ENCODE assay signal across 22 cellular contexts in genomic region chr4:187849556-187850245, GRCh38.
"Had no signal": no experiment of that assay in that cellular context is flagged by ENCODE, and none has a peak within 500 bp of the region (broad histone marks: within the 10 kb centered on the region; RNA-seq: fewer than 3 reads in every experiment).

No MANE protein-coding gene starts in this region.

- H3K36me3 ChIP-seq: colonic mucosa, lower lobe of right lung, ovary, suprapubic skin, transverse colon, uterus had no signal

- H3K4me3 ChIP-seq: colonic mucosa, lower lobe of right lung, ovary, smooth muscle cell, suprapubic skin, transverse colon, uterus had no signal

- DNase-seq: activated CD4-positive, alpha-beta T cell treated with anti-CD3 and anti-CD28 coated beads, Interleukin-2, amount 50 U/mL, for 48 hours; activated naive CD4-positive, alpha-beta T cell treated with Interleukin-2 at 50 U/mL for 16 hours; activated naive CD8-positive, alpha-beta T cell treated with anti-CD3 and anti-CD28 coated beads, Interleukin-2, amount 10 ng/mL, durations not matched to agents 7 days and 5 days; activated T-cell treated with anti-CD3 and anti-CD28 coated beads for 4 hours; amygdala; caudate nucleus; colonic mucosa; endodermal cell; foreskin fibroblast; hippocampal formation; islet precursor cell; lower lobe of right lung; natural killer cell; ovary; stimulated activated CD4-positive, alpha-beta T cell treated with anti-CD3 and anti-CD28 coated beads, Interleukin-4, amount 100 ng/mL, for 1 hour; stimulated activated naive CD8-positive, alpha-beta T cell treated with anti-CD3 and anti-CD28 coated beads, Interleukin-15, amount 100 ng/mL, for 72 hours; transverse colon; uterus had no signal

- H3K4me1 ChIP-seq: colonic mucosa, lower lobe of right lung, suprapubic skin, transverse colon, uterus had no signal

- H3K27me3 Mint-ChIP-seq: activated naive CD8-positive, alpha-beta T cell treated with anti-CD3 and anti-CD28 coated beads, Interleukin-2, amount 10 ng/mL, durations not matched to agents 7 days and 5 days; activated T-helper 17 cell treated with anti-CD3 and anti-CD28 coated beads, Interleukin-2, amount 50 U/mL, for 72 hours; stimulated activated naive CD8-positive, alpha-beta T cell treated with anti-CD3 and anti-CD28 coated beads, Interleukin-15, amount 100 ng/mL, for 72 hours had no signal

- H3K4me3 Mint-ChIP-seq: activated naive CD8-positive, alpha-beta T cell treated with anti-CD3 and anti-CD28 coated beads, Interleukin-2, amount 10 ng/mL, durations not matched to agents 7 days and 5 days; activated T-helper 17 cell treated with anti-CD3 and anti-CD28 coated beads, Interleukin-2, amount 50 U/mL, for 72 hours; endodermal cell; natural killer cell; stimulated activated naive CD8-positive, alpha-beta T cell treated with anti-CD3 and anti-CD28 coated beads, Interleukin-15, amount 100 ng/mL, for 72 hours had no signal

- H3K4me1 Mint-ChIP-seq: activated naive CD8-positive, alpha-beta T cell treated with anti-CD3 and anti-CD28 coated beads, Interleukin-2, amount 10 ng/mL, durations not matched to agents 7 days and 5 days; activated T-helper 17 cell treated with anti-CD3 and anti-CD28 coated beads, Interleukin-2, amount 50 U/mL, for 72 hours; endodermal cell; natural killer cell; stimulated activated naive CD8-positive, alpha-beta T cell treated with anti-CD3 and anti-CD28 coated beads, Interleukin-15, amount 100 ng/mL, for 72 hours had no signal

- H3K36me3 Mint-ChIP-seq: activated naive CD8-positive, alpha-beta T cell treated with anti-CD3 and anti-CD28 coated beads, Interleukin-2, amount 10 ng/mL, durations not matched to agents 7 days and 5 days; natural killer cell had no signal

- H3K9me3 ChIP-seq: colonic mucosa, lower lobe of right lung, ovary, suprapubic skin, transverse colon, uterus had no signal

- ATAC-seq: activated T-helper 17 cell treated with anti-CD3 and anti-CD28 coated beads, Interleukin-2, amount 50 U/mL, for 72 hours; lower lobe of right lung; natural killer cell; sciatic nerve; stimulated activated naive CD8-positive, alpha-beta T cell treated with anti-CD3 and anti-CD28 coated beads, Interleukin-15, amount 100 ng/mL, for 72 hours had no signal

- H3K27me3 ChIP-seq: colonic mucosa, ovary, suprapubic skin, transverse colon, uterus had no signal

- H3K27ac Mint-ChIP-seq: activated naive CD8-positive, alpha-beta T cell treated with anti-CD3 and anti-CD28 coated beads, Interleukin-2, amount 10 ng/mL, durations not matched to agents 7 days and 5 days; activated T-helper 17 cell treated with anti-CD3 and anti-CD28 coated beads, Interleukin-2, amount 50 U/mL, for 72 hours; endodermal cell; natural killer cell; stimulated activated naive CD8-positive, alpha-beta T cell treated with anti-CD3 and anti-CD28 coated beads, Interleukin-15, amount 100 ng/mL, for 72 hours had no signal
